17 cellular contexts compared by ENCODE assay signal in genomic region chr12:87836190-87836589, GRCh38.
A peak's percentile ranks its signal among the peaks of the same experiment; 100 is the strongest.
DNase-seq lines count a peak whose midpoint lies in the region; ATAC-seq and TF ChIP-seq lines count a peak whose summit lies in the region.
"Had no signal": no experiment of that assay in that cellular context is flagged by ENCODE, and none has a peak within 500 bp of the region (broad histone marks: within the 10 kb centered on the region; RNA-seq: fewer than 3 reads in every experiment).

No MANE protein-coding gene starts in this region.

- CTCF ChIA-PET in A673 (lab: Charles Lee): no interaction called here
- CTCF ChIA-PET in SK-N-SH (lab: Yijun Ruan, JAX): interaction anchor here (0.8 to 1.9 kb wide), 3 partner anchors 9 to 932 kb away, joined by 3 to 16 read pairs (median 3); no protein-coding TSS in a partner anchor

- H3K36me3 ChIP-seq in A673 (ENCODE audit: insufficient read depth, low read length, poor library complexity, severe bottlenecking) (no peaks in the 10 kb centered on the region), SK-N-SH (replicated peaks in 1 of 2; ENCODE audit: control insufficient read depth in 1 of 2, insufficient read depth in 2 of 2, low read length in 1 of 2) (no peaks in the 10 kb centered on the region), neural progenitor cell (no peaks in the 10 kb centered on the region)
- H3K36me3 ChIP-seq: BLaER1 treated with 17β-estradiol and CSF1 and Interleukin-3, amounts not matched to agents 10 nM and 100 nM had no signal

- no peaks in the 10 kb centered on the region for H3K36me3 Mint-ChIP-seq in neural progenitor cell
- H3K36me3 Mint-ChIP-seq: CD4-positive, CD25-positive, alpha-beta regulatory T cell had no signal

- H4K20me1 ChIP-seq in SK-N-SH (ENCODE audit: insufficient read depth) (no peaks in the 10 kb centered on the region), neural progenitor cell (ENCODE audit: low read depth) (no peaks in the 10 kb centered on the region)
- H4K20me1 ChIP-seq: BLaER1 treated with 17β-estradiol and CSF1 and Interleukin-3, amounts not matched to agents 10 nM and 100 nM had no signal

- H3K4me3 ChIP-seq in A673 (ENCODE audit: low read depth, low read length, poor library complexity, severe bottlenecking): no peak overlapping the region
- no peak overlapping the region for H3K4me3 ChIP-seq in SK-N-SH (ENCODE audit: low read depth in 2 of 2, low read length in 1 of 2)
- H3K4me3 ChIP-seq in neural progenitor cell: no peak overlapping the region
- H3K4me3 ChIP-seq: BLaER1 treated with 17β-estradiol and CSF1 and Interleukin-3, amounts not matched to agents 10 nM and 100 nM; GM12878; GM23338 had no signal

- DNase-seq in A673 (ENCODE audit: low spot score) (peak; percentile 52), NCI-H524 (lab: John Stamatoyannopoulos, UW) (peak; percentile 62 to 90), SK-N-SH (peak; percentile 8), neural progenitor cell (ENCODE audit: low spot score) (peak; percentile 8), NCI-H774 (lab: John Stamatoyannopoulos, UW) (no peak), cardiac septum (ENCODE audit: low spot score) (no peak)
- DNase-seq: AML-193; Calu3; CD4-positive, CD25-positive, alpha-beta regulatory T cell; DMS 273 treated with DMSO at 0.1 percent for 48 hours; DMS79; H7 had no signal

- peak in 1 of 2 experiments; percentile 76; a peak in 1 of 4 replicates for TF ChIP-seq EP300 in SK-N-SH (IDR thresholded peaks at IDR 0.05; ENCODE audit: borderline replicate concordance in 1 of 2, low read depth in 1 of 2, low read length in 1 of 2)

- H3K4me1 ChIP-seq in A673 (ENCODE audit: insufficient read depth, low read length, poor library complexity, severe bottlenecking) (peaks cover 10% of the 10 kb centered on the region), SK-N-SH (ENCODE audit: control insufficient read depth in 1 of 2, insufficient read depth in 2 of 2, low read depth in 1 of 2, low read length in 1 of 2) (no peaks in the 10 kb centered on the region; a peak in 1 of 4 replicates), neural progenitor cell (no peaks in the 10 kb centered on the region)

- no peak overlapping the region for H2AFZ ChIP-seq in SK-N-SH (ENCODE audit: low read depth)
- no peak overlapping the region for H2AFZ ChIP-seq in neural progenitor cell (replicated peaks)
- H2AFZ ChIP-seq: GM23338 had no signal

- H3K4me3 Mint-ChIP-seq in neural progenitor cell: no peak overlapping the region
- H3K4me3 Mint-ChIP-seq: CD4-positive, CD25-positive, alpha-beta regulatory T cell; GM23338 had no signal

- BruUV-seq in A673 (replicated peaks; lab: Mats Ljungman, UMichigan): no TSS peak

- H3K9me3 ChIP-seq in A673 (ENCODE audit: low read depth, low read length, poor library complexity, severe bottlenecking) (no peaks in the 10 kb centered on the region), SK-N-SH (no peaks in the 10 kb centered on the region), neural progenitor cell (ENCODE audit: low read depth) (no peaks in the 10 kb centered on the region)

- no peaks in the 10 kb centered on the region for H3K27me3 Mint-ChIP-seq in neural progenitor cell (ENCODE audit: insufficient read depth, low read depth)
- H3K27me3 Mint-ChIP-seq: CD4-positive, CD25-positive, alpha-beta regulatory T cell had no signal

- H3K27ac ChIP-seq in A673 (ENCODE audit: low read depth, low read length, poor library complexity, severe bottlenecking) (no peak overlapping the region), SK-N-SH (ENCODE audit: low read depth in 2 of 2, low read length in 1 of 2) (no peak overlapping the region), neural progenitor cell (no peak overlapping the region)
- H3K27ac ChIP-seq: 22Rv1; BLaER1 treated with 17β-estradiol and CSF1 and Interleukin-3, amounts not matched to agents 10 nM and 100 nM had no signal

- no peak for TF ChIP-seq RAD21 in SK-N-SH (IDR thresholded peaks at IDR 0.05; ENCODE audit: low read length)

- peaks cover 19% of the 10 kb centered on the region for H3K4me1 Mint-ChIP-seq in neural progenitor cell
- H3K4me1 Mint-ChIP-seq: CD4-positive, CD25-positive, alpha-beta regulatory T cell; GM23338 had no signal

- no peak for ATAC-seq in GM18907 (IDR thresholded peaks at IDR 0.05; ENCODE audit: unreplicated experiment)
- ATAC-seq: GM12878, GM23338 had no signal

- TF ChIP-seq CTCF in A673 (conservative IDR thresholded peaks at IDR 0.05; ENCODE audit: low read depth, low read length): no peak
- no peak for TF ChIP-seq CTCF in SK-N-SH (IDR thresholded peaks at IDR 0.05)
- TF ChIP-seq CTCF in neural progenitor cell (IDR thresholded peaks at IDR 0.05): no peak

- no peak overlapping the region for H3K9ac ChIP-seq in SK-N-SH
- no peak overlapping the region for H3K9ac ChIP-seq in neural progenitor cell
- H3K9ac ChIP-seq: BLaER1 treated with 17β-estradiol and CSF1 and Interleukin-3, amounts not matched to agents 10 nM and 100 nM had no signal

- intact Hi-C loops in A673 (cut with micrococcal nuclease; ENCODE audit: unreplicated experiment): no loop called here
- intact Hi-C loops in cardiac septum (cut with DNase I): no loop called here

- H3K27me3 ChIP-seq in A673 (replicated peaks; ENCODE audit: insufficient read depth, low read depth, low read length, poor library complexity): no peaks in the 10 kb centered on the region
- H3K27me3 ChIP-seq in SK-N-SH (ENCODE audit: insufficient read depth): no peaks in the 10 kb centered on the region
- H3K27me3 ChIP-seq in neural progenitor cell: no peaks in the 10 kb centered on the region
- H3K27me3 ChIP-seq: BLaER1 treated with 17β-estradiol and CSF1 and Interleukin-3, amounts not matched to agents 10 nM and 100 nM had no signal

- H3F3A ChIP-seq in SK-N-SH (replicated peaks; ENCODE audit: insufficient read depth) (no peaks in the 10 kb centered on the region), neural progenitor cell (ENCODE audit: low read depth) (no peaks in the 10 kb centered on the region)

- H3K79me2 ChIP-seq in SK-N-SH (ENCODE audit: insufficient read depth) (no peaks in the 10 kb centered on the region), neural progenitor cell (ENCODE audit: low read depth) (no peaks in the 10 kb centered on the region)

- no peak overlapping the region for H3K4me2 ChIP-seq in SK-N-SH
- no peak overlapping the region for H3K4me2 ChIP-seq in neural progenitor cell
- H3K4me2 ChIP-seq: BLaER1 treated with 17β-estradiol and CSF1 and Interleukin-3, amounts not matched to agents 10 nM and 100 nM; GM23338 had no signal

- no peak overlapping the region for H3K27ac Mint-ChIP-seq in neural progenitor cell
- H3K27ac Mint-ChIP-seq: CD4-positive, CD25-positive, alpha-beta regulatory T cell; GM23338 had no signal

- H3K9me3 Mint-ChIP-seq in neural progenitor cell: peaks cover 5% of the 10 kb centered on the region
- H3K9me3 Mint-ChIP-seq: GM23338 had no signal

- H3K9me2 ChIP-seq in SK-N-SH: no peaks in the 10 kb centered on the region

- POLR2A ChIA-PET in A673 (lab: Charles Lee; ENCODE audit: low non-redundant PET): no interaction called here
- POLR2A ChIA-PET in SK-N-SH (lab: Yijun Ruan, JAX): no interaction called here

TF ChIP-seq in SK-N-SH, 30 proteins besides CTCF, POLR2A, EP300 and RAD21 (continues in another document):
- TF ChIP-seq USF2 (IDR thresholded peaks at IDR 0.05; ENCODE audit: borderline replicate concordance, low read depth, low read length) (no peak), IRF3 (IDR thresholded peaks at IDR 0.05; ENCODE audit: low read depth, low read length) (no peak), GATA2 (CRISPR knock-in tag; IDR thresholded peaks at IDR 0.05) (peak; percentile 86), TCF12 (IDR thresholded peaks at IDR 0.05) (0 out of 2 replicates have a peak, but pooled peaks have one; percentile 24), MAX (IDR thresholded peaks at IDR 0.05; ENCODE audit: low read depth) (no peak), CHD2 (IDR thresholded peaks at IDR 0.05; ENCODE audit: low read length, partially characterized antibody) (peak; percentile 76), GABPA (IDR thresholded peaks at IDR 0.05; ENCODE audit: low read depth) (no peak), RCOR1 (IDR thresholded peaks at IDR 0.05; ENCODE audit: low read length) (peak; percentile 100), SMC3 (IDR thresholded peaks at IDR 0.05; ENCODE audit: low read depth, low read length) (no peak), POLR2AphosphoS5 (IDR thresholded peaks at IDR 0.05; ENCODE audit: low read depth, low read length) (peak; percentile 45; the same call in 1 of the 2 replicates)

Comparison
In these comparisons a context has a peak if more than half of its experiments do, and no peak if none do; other contexts are left out.
1. DNase-seq: peak in A673 (single experiment), NCI-H524 (2 of 2), SK-N-SH (single experiment) and neural progenitor cell (single experiment); none in NCI-H774 (single experiment) and cardiac septum (single experiment).